ENCODE assay signal across 16 cellular contexts in genomic region chr2:113232730-113233129, GRCh38.
"Had no signal": no experiment of that assay in that cellular context is flagged by ENCODE, and none has a peak within 500 bp of the region (broad histone marks: within the 10 kb centered on the region; RNA-seq: fewer than 3 reads in every experiment).

No MANE protein-coding gene starts in this region.

- H3K4me3 ChIP-seq: breast epithelium, coronary artery, heart left ventricle, left lung, right atrium auricular region, skin epidermis, transverse colon, vagina had no signal

- DNase-seq: activated CD4-positive, alpha-beta T cell treated with anti-CD3 and anti-CD28 coated beads, Interleukin-2, amount 10 ng/mL, durations not matched to agents 24 days and 14 days; activated CD4-positive, CD25-positive, alpha-beta regulatory T cell; activated CD8-positive, alpha-beta T cell treated with anti-CD3 and anti-CD28 coated beads, Interleukin-2, amount 10 ng/mL, durations not matched to agents 7 days and 5 days; activated naive CD4-positive, alpha-beta T cell treated with Interleukin-2 at 50 U/mL for 16 hours; activated T-cell treated with anti-CD3 and anti-CD28 coated beads, Interleukin-2, amount 50 U/mL, for 24 hours; aorta; heart left ventricle; midbrain; transverse colon had no signal

- FAIRE-seq: frontal cortex had no signal

- H3K27me3 ChIP-seq: breast epithelium, heart left ventricle, left lung, right atrium auricular region, transverse colon, vagina had no signal

- H3K4me1 ChIP-seq: breast epithelium, left lung, vagina had no signal

- H3K36me3 ChIP-seq: breast epithelium, heart left ventricle, left lung, right atrium auricular region, transverse colon, vagina had no signal

- H3K9me3 ChIP-seq: breast epithelium, heart left ventricle, left lung, right atrium auricular region, transverse colon, vagina had no signal

- ATAC-seq: activated CD8-positive, alpha-beta T cell treated with anti-CD3 and anti-CD28 coated beads, Interleukin-2, amount 10 ng/mL, durations not matched to agents 7 days and 5 days; heart left ventricle; left lung had no signal

- H3K27ac ChIP-seq: breast epithelium, coronary artery, heart left ventricle, left lung, right atrium auricular region, skin epidermis, transverse colon, vagina had no signal
